In the genomic region with DNA sequence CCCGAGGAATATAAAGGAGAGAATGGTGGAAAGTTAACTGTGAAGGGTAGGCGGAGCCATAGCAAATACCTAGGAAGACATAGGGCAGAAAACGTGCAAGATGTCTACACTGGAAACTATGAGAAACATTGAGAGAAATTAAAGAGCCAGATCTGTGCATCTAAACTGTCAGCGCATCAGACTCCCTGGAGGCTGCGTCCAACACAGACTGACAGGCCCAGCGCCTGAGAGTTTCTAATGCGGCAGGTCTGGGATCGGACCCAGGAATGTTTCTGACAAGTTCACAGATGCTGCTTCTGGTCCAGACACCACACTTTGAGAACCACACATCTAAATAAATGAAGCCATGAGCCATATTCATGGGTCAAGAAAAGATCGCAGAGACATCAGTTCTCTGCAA, we compare ENCODE assay signal across 16 cellular contexts. TPM values are rescaled to one million over a fixed set of nuclear protein-coding genes. Genes with fewer than 3 reads are reported as not detected.
DNase-seq lines count a peak whose midpoint lies in the region; ATAC-seq and TF ChIP-seq lines count a peak whose summit lies in the region.
"Had no signal": no experiment of that assay in that cellular context is flagged by ENCODE, and none has a peak within 500 bp of the region (broad histone marks: within the 10 kb centered on the region; RNA-seq: fewer than 3 reads in every experiment).

No MANE protein-coding gene starts in this region.

- no peak overlapping the region for H4K8ac ChIP-seq in mesendoderm (ENCODE audit: low read depth, low read length)

- intact Hi-C loops in spleen (cut with DNase I; ENCODE audit: low total_unique reads) = no loop called here

- H4K5ac ChIP-seq in mesendoderm (ENCODE audit: low read length) = no peak overlapping the region

- H3K36me3 Mint-ChIP-seq in CD8-positive, alpha-beta memory T cell = no peaks in the 10 kb centered on the region

- no peak overlapping the region for H2BK120ac ChIP-seq in mesendoderm (ENCODE audit: low read depth, low read length)

- H2BK5ac ChIP-seq in mesendoderm (ENCODE audit: low read length) = no peak overlapping the region

- H3K27ac ChIP-seq in CD8-positive, alpha-beta memory T cell (ENCODE audit: low read depth, low read length) = no peak overlapping the region
- H3K27ac ChIP-seq in RWPE2 (ENCODE audit: poor library complexity, severe bottlenecking) (peak overlapping the region; percentile 5), spleen (no peak overlapping the region), mesendoderm (ENCODE audit: low read depth, low read length) (no peak overlapping the region)
- H3K27ac ChIP-seq: C4-2B had no signal

- no peak overlapping the region for H3K18ac ChIP-seq in mesendoderm (ENCODE audit: low read length)

- H3K9ac ChIP-seq in mesendoderm (ENCODE audit: low read length) = no peak overlapping the region

- peaks cover 1% of the 10 kb centered on the region for H3K79me1 ChIP-seq in mesendoderm (ENCODE audit: low read length)

- H3K27me3 Mint-ChIP-seq in CD8-positive, alpha-beta memory T cell = peaks cover 0 to 3% of the 10 kb centered on the region in 2 donors

- no peaks in the 10 kb centered on the region for H3K79me2 ChIP-seq in mesendoderm (ENCODE audit: control insufficient read depth, insufficient read depth, low read length)

- H3K23ac ChIP-seq in mesendoderm (ENCODE audit: low read length) = no peak overlapping the region

- H3K9me3 Mint-ChIP-seq in CD8-positive, alpha-beta memory T cell = no peaks in the 10 kb centered on the region
- H3K9me3 Mint-ChIP-seq: CD4-positive, alpha-beta T cell; GM23338 had no signal

- no peak overlapping the region for H3K4me2 ChIP-seq in mesendoderm (ENCODE audit: low read length)
- H3K4me2 ChIP-seq: GM23338 had no signal

- peaks cover 24% of the 10 kb centered on the region for H3K4me1 ChIP-seq in CD8-positive, alpha-beta memory T cell (ENCODE audit: insufficient read depth, low read length)
- H3K4me1 ChIP-seq in RWPE2 (ENCODE audit: insufficient read depth, poor library complexity, severe bottlenecking) (peaks cover 3% of the 10 kb centered on the region), spleen (peaks cover 0 to 35% (median 16%) of the 10 kb centered on the region in 6 donors), mesendoderm (ENCODE audit: control insufficient read depth, low read depth, low read length) (no peaks in the 10 kb centered on the region)

- TF ChIP-seq POLR2A in spleen (IDR thresholded peaks at IDR 0.05) = no peak

- ATAC-seq in RWPE2 (ENCODE audit: low read depth) = no peak
- ATAC-seq: GM23338 had no signal

- H3K4me3 ChIP-seq in CD8-positive, alpha-beta memory T cell (ENCODE audit: low read length) = no peak overlapping the region
- H3K4me3 ChIP-seq in RWPE2 (ENCODE audit: severe bottlenecking) (no peak overlapping the region), spleen (no peak overlapping the region), mesendoderm (ENCODE audit: low read length) (no peak overlapping the region)
- H3K4me3 ChIP-seq: GM23338 had no signal

- H3K56ac ChIP-seq in mesendoderm (ENCODE audit: low read length) = no peak overlapping the region

- H3K4me1 Mint-ChIP-seq in CD8-positive, alpha-beta memory T cell = peaks cover 23 to 47% (median 43%) of the 10 kb centered on the region in 3 donors

- no peak overlapping the region for H3K4ac ChIP-seq in mesendoderm (ENCODE audit: low read depth, low read length)

- POLR2A ChIA-PET in CD8-positive, alpha-beta memory T cell (lab: Charles Lee) = no interaction called here

- WGBS in spleen, 5 donors = 87 to 97% (median 94%) methylated on average over 9 of the region's 9 CpGs
- WGBS in mesendoderm (ENCODE audit: extremely low coverage, insufficient coverage, low lambda C conversion rate) = no CpG with 5 or more reads among the region's 9 CpGs

- H3K4me3 Mint-ChIP-seq in CD8-positive, alpha-beta memory T cell = peak overlapping the region in 1 of 7 donors; percentile 40
- H3K4me3 Mint-ChIP-seq: CD4-positive, alpha-beta T cell; GM23338 had no signal

- DNase-seq in CD8-positive, alpha-beta memory T cell = peak in 1 of 5 donors; percentile 17
- DNase-seq in RWPE2 (ENCODE audit: low spot score) (peak; percentile 28), islet precursor cell (peak; percentile 29), spleen (peak; percentile 50), SW480 (ENCODE audit: low spot score) (no peak), DMS153 (lab: John Stamatoyannopoulos, UW) (no peak), cortex of kidney (lab: John Stamatoyannopoulos, UW) (no peak), mesendoderm (no peak)
- DNase-seq: AML-193; CD4-positive, alpha-beta T cell; DMS 273 treated with DMSO at 0.1 percent for 48 hours; DMS79; GDM1; HCEC 1CT had no signal

- CTCF ChIA-PET in CD8-positive, alpha-beta memory T cell (lab: Charles Lee) = interaction anchor here (0.8 kb wide), 1 partner anchor 10 kb away, joined by 3 read pairs; no protein-coding TSS in a partner anchor

- H2AK5ac ChIP-seq in mesendoderm (ENCODE audit: low read length) = no peak overlapping the region

- no peak overlapping the region for H2BK15ac ChIP-seq in mesendoderm (replicated peaks; ENCODE audit: low read depth)

- TF ChIP-seq CTCF in RWPE2 (IDR thresholded peaks at IDR 0.05; ENCODE audit: poor library complexity, severe bottlenecking) = no peak
- TF ChIP-seq CTCF in spleen (IDR thresholded peaks at IDR 0.05 in 8 of 11, conservative IDR thresholded peaks at IDR 0.05 in 3 of 11) = no peak

- no peaks in the 10 kb centered on the region for H3K9me3 ChIP-seq in CD8-positive, alpha-beta memory T cell (ENCODE audit: low read length)
- H3K9me3 ChIP-seq in RWPE2 (ENCODE audit: severe bottlenecking) = no peaks in the 10 kb centered on the region
- no peaks in the 10 kb centered on the region for H3K9me3 ChIP-seq in spleen

- peak overlapping the region in 7 of 8 donors; percentile 44 to 88 (median 67) for H3K27ac Mint-ChIP-seq in CD8-positive, alpha-beta memory T cell
- H3K27ac Mint-ChIP-seq: CD4-positive, alpha-beta T cell; GM23338 had no signal

- no peaks in the 10 kb centered on the region for H3K27me3 ChIP-seq in CD8-positive, alpha-beta memory T cell (ENCODE audit: insufficient read depth, low read length, poor library complexity, severe bottlenecking)
- H3K27me3 ChIP-seq in RWPE2 (ENCODE audit: insufficient read depth, poor library complexity, severe bottlenecking) (no peaks in the 10 kb centered on the region), spleen (replicated peaks in 1 of 7) (no peaks in the 10 kb centered on the region), mesendoderm (ENCODE audit: insufficient read depth, low read length, poor library complexity) (no peaks in the 10 kb centered on the region)

- H3K36me3 ChIP-seq in CD8-positive, alpha-beta memory T cell (ENCODE audit: insufficient read depth, low read length) = no peaks in the 10 kb centered on the region
- H3K36me3 ChIP-seq in RWPE2 (ENCODE audit: low read depth) (peaks cover 95% of the 10 kb centered on the region), spleen (peaks cover 0 to 62% (median 6%) of the 10 kb centered on the region in 6 donors), mesendoderm (ENCODE audit: control insufficient read depth, insufficient read depth, low read length) (peaks cover 3% of the 10 kb centered on the region)

RNA-seq across cellular contexts. Expression of a gene that starts 38.7 kb away (rescaled TPM):
- total RNA-seq in CD8-positive, alpha-beta memory T cell = 1 to 10 TPM; 1.5 to 2.4 TPM
- polyA plus RNA-seq in CD8-positive, alpha-beta memory T cell = 1.7 TPM
- total RNA-seq in spleen = 10 to 100 TPM in 4 of 7 donors, 1 to 10 TPM in 3; 5.2 to 15.4 (median 10.8) TPM
- 1 to 10 TPM; 1.6 to 3.5 (median 1.6) TPM for polyA plus RNA-seq in spleen
- polyA plus RNA-seq in mesendoderm (2013, experiment 1 of 2) = 9.8 TPM
- polyA plus RNA-seq in mesendoderm (2013, experiment 2 of 2) = 9.5 TPM

Comparison
In these comparisons a context has a peak if more than half of its experiments do, and no peak if none do; other contexts are left out.
1. DNase-seq: peak in RWPE2 (single experiment), islet precursor cell (single experiment) and spleen (single experiment); none in SW480 (single experiment), DMS153 (single experiment), cortex of kidney (single experiment) and mesendoderm (single experiment).